13 cellular contexts compared by ENCODE assay signal in the genomic region with DNA sequence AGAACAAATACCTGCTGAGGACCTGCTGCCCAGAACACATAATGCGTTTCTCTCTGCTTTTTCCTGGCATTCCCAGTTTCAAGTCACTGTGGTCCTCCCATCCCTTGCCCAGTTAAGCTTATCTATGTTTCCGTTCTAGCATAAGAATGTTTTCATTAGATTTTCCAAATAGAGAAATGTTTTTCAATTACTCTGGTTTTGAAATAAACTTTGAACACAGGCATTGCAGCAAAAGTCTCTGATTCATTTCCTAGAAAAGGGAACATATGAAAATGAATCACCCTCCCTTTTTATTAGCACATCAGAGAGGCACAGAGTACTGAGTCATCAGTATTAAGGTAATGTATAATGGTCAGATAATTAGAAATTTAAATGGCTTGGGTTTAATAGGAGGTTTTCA.
DNase-seq lines count a peak whose midpoint lies in the region; FAIRE-seq and TF ChIP-seq lines count a peak whose summit lies in the region.
"Had no signal": no experiment of that assay in that cellular context is flagged by ENCODE, and none has a peak within 500 bp of the region (broad histone marks: within the 10 kb centered on the region; RNA-seq: fewer than 3 reads in every experiment).

No MANE protein-coding gene starts in this region.

- intact Hi-C loops in dorsolateral prefrontal cortex (cut with DNase I): no loop called here

- no peak overlapping the region for H3K27ac Mint-ChIP-seq in astrocyte (ENCODE audit: unreplicated experiment)

- no peaks in the 10 kb centered on the region for H4K20me1 ChIP-seq in astrocyte (ENCODE audit: insufficient read depth, low read length)

- no peaks in the 10 kb centered on the region for H3K36me3 ChIP-seq in astrocyte (ENCODE audit: insufficient read depth, low read length)

- H3K9me3 Mint-ChIP-seq in astrocyte (ENCODE audit: unreplicated experiment): peaks cover 5% of the 10 kb centered on the region

- H3K4me1 Mint-ChIP-seq in astrocyte (ENCODE audit: low read depth, unreplicated experiment): no peaks in the 10 kb centered on the region
- H3K4me1 Mint-ChIP-seq: central memory CD8-positive, alpha-beta T cell had no signal

- DNase-seq in SIG-M5 treated with dmso at 0.1 percent for 504 hours (lab: John Stamatoyannopoulos, UW; ENCODE audit: unreplicated experiment) (peak; percentile 33), SIG-M5 (lab: John Stamatoyannopoulos, UW) (no peak), astrocyte (ENCODE audit: low read depth) (peak; percentile 63), glomerular endothelial cell (ENCODE audit: extremely low read depth, low read depth, low spot score) (peak; percentile 54), urothelium cell line (ENCODE audit: low spot score) (no peak), dorsolateral prefrontal cortex (no peak), NCI-H187 treated with DMSO at 0.1 percent for 48 hours (lab: John Stamatoyannopoulos, UW) (no peak), substantia nigra (lab: John Stamatoyannopoulos, UW) (no peak)
- DNase-seq: hypothalamus; NCI-H187; stimulated activated naive CD4-positive, alpha-beta T cell treated with Interleukin-2 at 50 U/mL for 16 hours had no signal

- no peaks in the 10 kb centered on the region for H3K27me3 ChIP-seq in astrocyte (ENCODE audit: insufficient read depth, low read length)
- no peaks in the 10 kb centered on the region for H3K27me3 ChIP-seq in dorsolateral prefrontal cortex

- H3K4me3 Mint-ChIP-seq in astrocyte (ENCODE audit: unreplicated experiment): no peak overlapping the region
- H3K4me3 Mint-ChIP-seq: central memory CD8-positive, alpha-beta T cell had no signal

- no peaks in the 10 kb centered on the region for H3K9me3 ChIP-seq in astrocyte (ENCODE audit: insufficient read depth, low read depth, low read length)

- FAIRE-seq in astrocyte (lab: Jason Lieb, UNC) (peak; percentile 49), urothelium cell line (lab: Jason Lieb, UNC) (peak; percentile 37)
- FAIRE-seq: A204.1 had no signal

- H2AFZ ChIP-seq in astrocyte (ENCODE audit: low read depth, low read length): no peak overlapping the region

- TF ChIP-seq CTCF in astrocyte (IDR thresholded peaks at IDR 0.05; ENCODE audit: insufficient read depth, low read depth, low read length): no peak
- TF ChIP-seq CTCF in dorsolateral prefrontal cortex (IDR thresholded peaks at IDR 0.05 in 54 of 56, conservative IDR thresholded peaks at IDR 0.05 in 2 of 56; ENCODE audit: low read depth in 1 of 56, partially characterized antibody in 56 of 56): no peak

- H3K27ac ChIP-seq in astrocyte (ENCODE audit: low read depth, low read length): no peak overlapping the region
- H3K27ac ChIP-seq in dorsolateral prefrontal cortex: no peak overlapping the region
- no peak overlapping the region for H3K27ac ChIP-seq in substantia nigra (ENCODE audit: low read depth, low read length, poor library complexity, severe bottlenecking)

- peaks cover 10% of the 10 kb centered on the region for H3K4me1 ChIP-seq in astrocyte (ENCODE audit: insufficient read depth, low read length)

- H3K36me3 Mint-ChIP-seq in astrocyte (ENCODE audit: low read depth, unreplicated experiment): peaks cover 3% of the 10 kb centered on the region

- H3K27me3 Mint-ChIP-seq in astrocyte (ENCODE audit: low read depth, unreplicated experiment): peaks cover 5% of the 10 kb centered on the region

- H3K4me2 ChIP-seq in astrocyte (ENCODE audit: low read length): peak overlapping the region; percentile 42

- H3K4me3 ChIP-seq in astrocyte (ENCODE audit: insufficient read depth, low read depth, low read length) (no peak overlapping the region), dorsolateral prefrontal cortex (no peak overlapping the region)

- no peaks in the 10 kb centered on the region for H3K79me2 ChIP-seq in astrocyte (ENCODE audit: insufficient read depth, low read length)

- H3K9ac ChIP-seq in astrocyte (ENCODE audit: low read length): no peak overlapping the region

Comparison
In these comparisons a context has a peak if more than half of its experiments do, and no peak if none do; other contexts are left out.
1. DNase-seq: peak in SIG-M5 treated with dmso at 0.1 percent for 504 hours (single experiment), astrocyte (single experiment) and glomerular endothelial cell (single experiment); none in SIG-M5 (single experiment), urothelium cell line (single experiment), dorsolateral prefrontal cortex (0 of 10), NCI-H187 treated with DMSO at 0.1 percent for 48 hours (single experiment) and substantia nigra (0 of 49).